Comparison of ENCODE assay signal across 8 cellular contexts in the genomic region with DNA sequence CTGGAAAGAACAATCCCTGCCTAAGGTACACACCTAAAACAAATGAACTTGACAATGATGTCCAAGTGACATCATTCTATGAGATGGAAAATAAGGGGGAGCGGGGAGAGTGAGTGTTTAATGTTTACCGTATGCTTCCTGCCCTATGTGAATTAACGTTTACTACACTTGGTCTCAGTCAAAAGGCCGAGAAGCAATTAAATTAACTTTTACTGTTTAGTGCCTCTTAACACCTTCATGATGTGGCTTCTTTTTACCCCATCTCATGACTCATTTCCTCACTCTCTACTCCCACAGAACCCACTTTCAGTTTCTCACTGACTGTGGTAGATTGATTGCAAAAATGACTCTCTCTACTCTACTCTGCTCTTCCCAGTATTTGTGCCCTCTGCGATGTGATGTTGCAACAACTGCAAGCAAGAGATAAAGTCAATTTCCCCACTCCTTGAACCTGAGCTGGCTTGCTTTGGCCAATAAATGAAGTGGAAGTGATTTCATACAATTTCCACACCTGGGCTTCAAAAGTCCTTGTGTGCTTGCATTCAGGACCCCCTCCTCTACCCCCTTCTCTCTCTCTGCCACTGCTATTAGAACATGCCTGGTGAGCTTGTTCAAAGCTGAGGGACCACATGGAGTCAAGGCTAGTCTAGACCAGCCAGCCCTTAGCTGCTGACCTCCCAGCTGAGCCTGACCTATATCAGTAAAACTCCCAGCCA. TPM values are rescaled to one million over a fixed set of nuclear protein-coding genes. Genes with fewer than 3 reads are reported as not detected.
DNase-seq lines count a peak whose midpoint lies in the region; ATAC-seq lines count a peak whose summit lies in the region.

No MANE protein-coding gene starts in this region.

- peaks cover 8 to 11% (median 10%) of the 10 kb centered on the region in 4 donors for H3K4me1 Mint-ChIP-seq in CD4-positive, CD25-positive, alpha-beta regulatory T cell

- peak; percentile 96 to 99 for ATAC-seq in CD4-positive, CD25-positive, alpha-beta regulatory T cell (ENCODE audit: low read depth in 2 of 2)
- ATAC-seq in GM19025 (IDR thresholded peaks at IDR 0.05; ENCODE audit: low read depth, unreplicated experiment) (peak; percentile 100), HG03097 (IDR thresholded peaks at IDR 0.05; ENCODE audit: low FRiP score, unreplicated experiment) (peak; percentile 99)

- H3K27me3 ChIP-seq in CD4-positive, CD25-positive, alpha-beta regulatory T cell (ENCODE audit: control insufficient read depth, insufficient read depth, low read length) = peaks cover 13% of the 10 kb centered on the region

- H3K4me3 Mint-ChIP-seq in CD4-positive, CD25-positive, alpha-beta regulatory T cell = peak overlapping the region in 3 of 4 donors; percentile 15 to 62 (median 41)

- no peak overlapping the region for H3K27ac ChIP-seq in CD4-positive, CD25-positive, alpha-beta regulatory T cell (ENCODE audit: insufficient read depth, low read length, poor library complexity, severe bottlenecking)

- DNase-seq in CD4-positive, CD25-positive, alpha-beta regulatory T cell = peak in 2 of 3 donors; percentile 40 to 89
- DNase-seq in RPMI7951 (ENCODE audit: low read depth) = peak; percentile 88
- peak; percentile 28 for DNase-seq in dedifferentiated amniotic fluid mesenchymal stem cell (ENCODE audit: extremely low spot score)
- DNase-seq in stimulated activated CD4-positive, alpha-beta T cell treated with anti-CD3 and anti-CD28 coated beads, Interleukin-1b, Interleukin-23, amount 100 ng/mL, for 48 hours = peak; percentile 27
- no peak for DNase-seq in NCI-H146 (lab: John Stamatoyannopoulos, UW)
- no peak for DNase-seq in germinal center (ENCODE audit: low spot score)

- no peaks in the 10 kb centered on the region for H3K9me3 ChIP-seq in CD4-positive, CD25-positive, alpha-beta regulatory T cell (ENCODE audit: control insufficient read depth in 2 of 2, low read length in 2 of 2)

- peak overlapping the region; percentile 60 for H3K4me3 ChIP-seq in CD4-positive, CD25-positive, alpha-beta regulatory T cell (ENCODE audit: low read depth, low read length)

- peak overlapping the region; percentile 58 to 60 (median 59) for H3K27ac Mint-ChIP-seq in CD4-positive, CD25-positive, alpha-beta regulatory T cell

- peaks cover 11% of the 10 kb centered on the region for H3K4me1 ChIP-seq in CD4-positive, CD25-positive, alpha-beta regulatory T cell (ENCODE audit: control insufficient read depth, insufficient read depth, low read length, poor library complexity, severe bottlenecking)

- peaks cover 56% of the 10 kb centered on the region for H3K27me3 Mint-ChIP-seq in CD4-positive, CD25-positive, alpha-beta regulatory T cell

- peaks cover 0 to 5% (median 2%) of the 10 kb centered on the region in 7 donors for H3K9me3 Mint-ChIP-seq in CD4-positive, CD25-positive, alpha-beta regulatory T cell

- no peaks in the 10 kb centered on the region for H3K36me3 ChIP-seq in CD4-positive, CD25-positive, alpha-beta regulatory T cell (ENCODE audit: control insufficient read depth, insufficient read depth, low read length)

- no peaks in the 10 kb centered on the region for H3K36me3 Mint-ChIP-seq in CD4-positive, CD25-positive, alpha-beta regulatory T cell

RNA-seq across cellular contexts. Expression of a gene that starts 11.6 kb away (rescaled TPM):
- total RNA-seq in CD4-positive, CD25-positive, alpha-beta regulatory T cell = 17.4 TPM
- polyA plus RNA-seq in CD4-positive, CD25-positive, alpha-beta regulatory T cell = 10 to 100 TPM; 28.6 to 49.7 (median 41.1) TPM
- 39.2 and 46.7 TPM in 2 replicates for total RNA-seq in RPMI7951 (2014; rRNA removed; shearing (Covaris generic))

Comparison
In these comparisons a context has a peak if more than half of its experiments do, and no peak if none do; other contexts are left out.
1. DNase-seq: peak in CD4-positive, CD25-positive, alpha-beta regulatory T cell (2 of 3), RPMI7951 (single experiment), dedifferentiated amniotic fluid mesenchymal stem cell (single experiment) and stimulated activated CD4-positive, alpha-beta T cell treated with anti-CD3 and anti-CD28 coated beads, Interleukin-1b, Interleukin-23, amount 100 ng/mL, for 48 hours (single experiment); none in NCI-H146 (single experiment) and germinal center (single experiment).
2. Peak in every context shown above with its lines, with median percentiles within 50 percentile points of each other: ATAC-seq.